8 cellular contexts compared by ENCODE assay signal in the genomic region with DNA sequence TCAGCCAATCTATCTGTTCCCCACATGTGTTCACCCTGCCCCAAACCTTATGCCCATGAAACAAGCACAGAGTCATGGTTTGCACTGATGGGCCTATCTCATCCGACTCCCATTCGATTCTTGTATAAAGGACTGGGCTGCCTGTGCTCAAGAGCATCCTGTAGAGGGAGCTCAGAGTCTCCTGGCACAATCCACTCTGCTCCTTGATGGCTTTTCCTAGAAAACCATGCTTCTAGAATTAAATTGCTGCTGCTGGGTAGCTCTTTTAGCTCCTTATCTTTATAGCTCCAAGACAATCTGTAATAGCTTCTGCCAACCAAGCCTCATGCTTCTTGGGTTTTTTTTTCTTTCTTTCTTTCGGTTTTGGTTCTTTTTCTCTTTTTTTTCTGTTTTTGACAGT. TPM values are rescaled to one million over a fixed set of nuclear protein-coding genes. Genes with fewer than 3 reads are reported as not detected.
A peak's percentile ranks its signal among the peaks of the same experiment; 100 is the strongest.
DNase-seq lines count a peak whose midpoint lies in the region; ATAC-seq and TF ChIP-seq lines count a peak whose summit lies in the region.

No MANE protein-coding gene starts in this region.

- no peak overlapping the region for H3K4me3 ChIP-seq in cardiac muscle cell
- H3K4me3 ChIP-seq in Panc1 (ENCODE audit: low read depth in 2 of 2, low read length in 2 of 2), result no peak overlapping the region
- H3K4me3 ChIP-seq in fibroblast of the aortic adventitia (ENCODE audit: low read depth, low read length), result no peak overlapping the region

- H3K27ac ChIP-seq in cardiac muscle cell (no peak overlapping the region), Panc1 (ENCODE audit: low read length) (no peak overlapping the region)

- CTCF ChIA-PET in Panc1 (lab: Charles Lee), result no interaction called here

- no peak for ATAC-seq in left cardiac atrium
- ATAC-seq in Panc1, result peak; percentile 69; the same call in 1 of the 2 replicates
- ATAC-seq in GM21723 (IDR thresholded peaks at IDR 0.05; ENCODE audit: unreplicated experiment), result no peak

- H3K36me3 ChIP-seq in cardiac muscle cell (peaks cover 9% of the 10 kb centered on the region), Panc1 (ENCODE audit: control insufficient read depth, insufficient read depth, low read length) (no peaks in the 10 kb centered on the region; the same call in 1 of the 2 replicates)

- intact Hi-C loops in left cardiac atrium (cut with DNase I) (no loop called here), Panc1 (cut with micrococcal nuclease; ENCODE audit: unreplicated experiment) (no loop called here)

- BruUV-seq in Panc1 (replicated peaks; lab: Mats Ljungman, UMichigan), result no TSS peak

- no peaks in the 10 kb centered on the region for H3K27me3 ChIP-seq in cardiac muscle cell
- H3K27me3 ChIP-seq in Panc1 (ENCODE audit: control insufficient read depth, insufficient read depth, low read length), result no peaks in the 10 kb centered on the region

- POLR2A ChIA-PET in Panc1 (lab: Charles Lee), result no interaction called here

- DNase-seq in cardiac muscle cell (ENCODE audit: low read depth in 1 of 2, low spot score in 1 of 2) (peak; percentile 32 to 66), left cardiac atrium (no peak), Panc1 (ENCODE audit: low read depth, low spot score) (no peak), fibroblast of the aortic adventitia (ENCODE audit: low read depth) (peak; percentile 33), DMS79 (lab: John Stamatoyannopoulos, UW) (no peak)
- no peak for DNase-seq in stimulated activated CD4-positive, alpha-beta T cell treated with anti-CD3 and anti-CD28 coated beads, Interleukin-1b, Interleukin-23, amount 100 ng/mL, for 48 hours
- DNase-seq in activated CD8-positive, alpha-beta memory T cell treated with anti-CD3 and anti-CD28 coated beads, Interleukin-2, amount 50 U/mL, for 4 hours, result no peak

- H3K4me1 ChIP-seq in cardiac muscle cell (ENCODE audit: low read depth), result no peaks in the 10 kb centered on the region
- H3K4me1 ChIP-seq in Panc1 (ENCODE audit: control insufficient read depth, insufficient read depth, low read length), result no peaks in the 10 kb centered on the region

- no peaks in the 10 kb centered on the region for H3K9me3 ChIP-seq in cardiac muscle cell (ENCODE audit: low read depth)
- H3K9me3 ChIP-seq in Panc1 (ENCODE audit: control insufficient read depth, insufficient read depth, low read depth, low read length), result peaks cover 6% of the 10 kb centered on the region; the same call in 1 of the 2 replicates

- TF ChIP-seq CTCF in cardiac muscle cell (IDR thresholded peaks at IDR 0.05; ENCODE audit: low read depth, low read length) (peak; percentile 73), Panc1 (IDR thresholded peaks at IDR 0.05) (peak; percentile 66), fibroblast of the aortic adventitia (IDR thresholded peaks at IDR 0.05; ENCODE audit: insufficient read depth, low read length) (peak; percentile 50)

- in situ Hi-C loops in Panc1 (cut with HindIII; ENCODE audit: low pct_unique_long_range_greater_than_20kb, low sequenced_read_pairs), result no loop called here

RNA-seq across cellular contexts. Expression of gene ZNF19, which starts 9.7 kb away (rescaled TPM):
- total RNA-seq in cardiac muscle cell, result 2.0 and 7.0 TPM in 2 replicates
- 4.5 and 6.1 TPM in 2 replicates for polyA plus RNA-seq in cardiac muscle cell
- 1 to 10 TPM; 3.5 to 3.7 TPM for total RNA-seq in left cardiac atrium
- 2.5 TPM for total RNA-seq in Panc1 (2021; ENCODE audit: unreplicated experiment)
- 0.99 TPM for polyA plus RNA-seq in Panc1 (2012; ENCODE audit: insufficient read length)
- 3.5 and 14.7 TPM in 2 replicates for total RNA-seq in fibroblast of the aortic adventitia (ENCODE audit: low replicate concordance)

RNA-seq across cellular contexts. Expression of gene ZNF23, which starts 17.4 kb away (rescaled TPM):
- total RNA-seq in cardiac muscle cell (6.7 and 8.0 TPM in 2 replicates), left cardiac atrium (1 to 10 TPM; 5.8 to 6.5 TPM), Panc1 (2021; ENCODE audit: unreplicated experiment) (5.2 TPM), fibroblast of the aortic adventitia (ENCODE audit: low replicate concordance) (8.9 and 11.1 TPM in 2 replicates)
- 8.5 and 12.2 TPM in 2 replicates for polyA plus RNA-seq in cardiac muscle cell
- polyA plus RNA-seq in Panc1 (2012; ENCODE audit: insufficient read length), result 4.9 TPM

RNA-seq across cellular contexts. Expression of gene TLE7, which starts 37.6 kb away (rescaled TPM):
- total RNA-seq in cardiac muscle cell, result not detected in 2 replicates
- polyA plus RNA-seq in cardiac muscle cell, result not detected in 2 replicates
- not detected for total RNA-seq in left cardiac atrium
- total RNA-seq in Panc1 (2021; ENCODE audit: unreplicated experiment), result not detected
- not detected for polyA plus RNA-seq in Panc1 (2012; ENCODE audit: insufficient read length)
- total RNA-seq in fibroblast of the aortic adventitia (ENCODE audit: low replicate concordance), result not detected in 2 replicates

RNA-seq across cellular contexts. Expression of gene CHST4, which starts 46.8 kb away (rescaled TPM):
- total RNA-seq in cardiac muscle cell (0.63 TPM in 1 of 2 replicates, not detected in the other), left cardiac atrium (under 1 TPM in 1 of 2 donors, not detected in 1; 0.16 TPM), Panc1 (2021; ENCODE audit: unreplicated experiment) (1.1 TPM), fibroblast of the aortic adventitia (ENCODE audit: low replicate concordance) (not detected in 2 replicates)
- not detected in 2 replicates for polyA plus RNA-seq in cardiac muscle cell
- not detected for polyA plus RNA-seq in Panc1 (2012; ENCODE audit: insufficient read length)

Comparison
In these comparisons a context has a peak if more than half of its experiments do, and no peak if none do; other contexts are left out.
1. DNase-seq: peak in cardiac muscle cell (2 of 2) and fibroblast of the aortic adventitia (single experiment); none in left cardiac atrium (single experiment), Panc1 (single experiment), stimulated activated CD4-positive, alpha-beta T cell treated with anti-CD3 and anti-CD28 coated beads, Interleukin-1b, Interleukin-23, amount 100 ng/mL, for 48 hours (single experiment), DMS79 (single experiment) and activated CD8-positive, alpha-beta memory T cell treated with anti-CD3 and anti-CD28 coated beads, Interleukin-2, amount 50 U/mL, for 4 hours (single experiment).
2. Peak in every context shown above with its lines, with median percentiles within 50 percentile points of each other: CTCF ChIP-seq.